ENCODE assay signal across 1 cellular context in the genomic region with DNA sequence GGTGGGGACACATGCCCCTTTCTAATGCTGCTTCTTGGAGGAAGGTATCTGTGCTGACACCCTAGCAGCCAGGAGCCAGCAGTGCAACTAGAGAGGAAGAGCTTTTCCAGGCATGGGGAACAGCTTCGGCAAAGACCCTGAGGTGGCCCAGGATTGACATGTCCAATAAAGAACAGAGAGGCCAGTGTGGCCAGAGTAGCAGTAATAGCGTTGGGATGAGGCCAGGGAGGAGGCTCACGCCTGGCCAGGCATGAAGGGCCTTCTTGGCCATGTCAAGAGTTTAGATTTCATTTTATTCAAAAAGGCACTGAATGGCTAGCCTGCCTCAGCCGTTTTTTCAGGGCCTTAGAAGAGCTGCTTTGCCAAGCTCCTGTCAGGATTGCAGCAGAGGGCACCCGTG.
TF ChIP-seq lines count a peak whose summit lies in the region.

No MANE protein-coding gene starts in this region.

TF ChIP-seq in HepG2, 621 proteins besides CTCF, POLR2A, EP300 and RAD21 (continued from another document):
- TF ChIP-seq, protein P1, sequence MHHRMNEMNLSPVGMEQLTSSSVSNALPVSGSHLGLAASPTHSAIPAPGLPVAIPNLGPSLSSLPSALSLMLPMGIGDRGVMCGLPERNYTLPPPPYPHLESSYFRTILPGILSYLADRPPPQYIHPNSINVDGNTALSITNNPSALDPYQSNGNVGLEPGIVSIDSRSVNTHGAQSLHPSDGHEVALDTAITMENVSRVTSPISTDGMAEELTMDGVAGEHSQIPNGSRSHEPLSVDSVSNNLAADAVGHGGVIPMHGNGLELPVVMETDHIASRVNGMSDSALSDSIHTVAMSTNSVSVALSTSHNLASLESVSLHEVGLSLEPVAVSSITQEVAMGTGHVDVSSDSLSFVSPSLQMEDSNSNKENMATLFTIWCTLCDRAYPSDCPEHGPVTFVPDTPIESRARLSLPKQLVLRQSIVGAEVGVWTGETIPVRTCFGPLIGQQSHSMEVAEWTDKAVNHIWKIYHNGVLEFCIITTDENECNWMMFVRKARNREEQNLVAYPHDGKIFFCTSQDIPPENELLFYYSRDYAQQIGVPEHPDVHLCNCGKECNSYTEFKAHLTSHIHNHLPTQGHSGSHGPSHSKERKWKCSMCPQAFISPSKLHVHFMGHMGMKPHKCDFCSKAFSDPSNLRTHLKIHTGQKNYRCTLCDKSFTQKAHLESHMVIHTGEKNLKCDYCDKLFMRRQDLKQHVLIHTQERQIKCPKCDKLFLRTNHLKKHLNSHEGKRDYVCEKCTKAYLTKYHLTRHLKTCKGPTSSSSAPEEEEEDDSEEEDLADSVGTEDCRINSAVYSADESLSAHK (CRISPR knock-in tag; IDR thresholded peaks at IDR 0.05; ENCODE audit: borderline replicate concordance): no peak
- TF ChIP-seq NFKB2 (CRISPR knock-in tag; IDR thresholded peaks at IDR 0.05; ENCODE audit: borderline replicate concordance) (no peak), GABPA (IDR thresholded peaks at IDR 0.05; ENCODE audit: low read depth, low read length) (no peak), GABPA (CRISPR knock-in tag; IDR thresholded peaks at IDR 0.05; ENCODE audit: low read depth) (no peak), ZKSCAN8 (CRISPR knock-in tag; IDR thresholded peaks at IDR 0.05; ENCODE audit: borderline replicate concordance) (no peak), CEBPB (IDR thresholded peaks at IDR 0.05; ENCODE audit: borderline replicate concordance, low read depth, low read length) (no peak), FOXK2 (IDR thresholded peaks at IDR 0.05) (no peak), LCORL (IDR thresholded peaks at IDR 0.05) (no peak), LCORL (CRISPR knock-in tag; IDR thresholded peaks at IDR 0.05) (no peak), NFE2L2 (IDR thresholded peaks at IDR 0.05; ENCODE audit: low read length) (no peak), PLRG1 (conservative IDR thresholded peaks at IDR 0.05) (no peak), KAT8 (CRISPR knock-in tag; IDR thresholded peaks at IDR 0.05) (no peak)
- TF ChIP-seq, protein P2, sequence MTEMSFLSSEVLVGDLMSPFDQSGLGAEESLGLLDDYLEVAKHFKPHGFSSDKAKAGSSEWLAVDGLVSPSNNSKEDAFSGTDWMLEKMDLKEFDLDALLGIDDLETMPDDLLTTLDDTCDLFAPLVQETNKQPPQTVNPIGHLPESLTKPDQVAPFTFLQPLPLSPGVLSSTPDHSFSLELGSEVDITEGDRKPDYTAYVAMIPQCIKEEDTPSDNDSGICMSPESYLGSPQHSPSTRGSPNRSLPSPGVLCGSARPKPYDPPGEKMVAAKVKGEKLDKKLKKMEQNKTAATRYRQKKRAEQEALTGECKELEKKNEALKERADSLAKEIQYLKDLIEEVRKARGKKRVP (CRISPR knock-in tag; IDR thresholded peaks at IDR 0.05): 0 out of 4 replicates have a peak, but pooled peaks of 1 of the 2 experiments have one; percentile 18
- TF ChIP-seq, protein P3, sequence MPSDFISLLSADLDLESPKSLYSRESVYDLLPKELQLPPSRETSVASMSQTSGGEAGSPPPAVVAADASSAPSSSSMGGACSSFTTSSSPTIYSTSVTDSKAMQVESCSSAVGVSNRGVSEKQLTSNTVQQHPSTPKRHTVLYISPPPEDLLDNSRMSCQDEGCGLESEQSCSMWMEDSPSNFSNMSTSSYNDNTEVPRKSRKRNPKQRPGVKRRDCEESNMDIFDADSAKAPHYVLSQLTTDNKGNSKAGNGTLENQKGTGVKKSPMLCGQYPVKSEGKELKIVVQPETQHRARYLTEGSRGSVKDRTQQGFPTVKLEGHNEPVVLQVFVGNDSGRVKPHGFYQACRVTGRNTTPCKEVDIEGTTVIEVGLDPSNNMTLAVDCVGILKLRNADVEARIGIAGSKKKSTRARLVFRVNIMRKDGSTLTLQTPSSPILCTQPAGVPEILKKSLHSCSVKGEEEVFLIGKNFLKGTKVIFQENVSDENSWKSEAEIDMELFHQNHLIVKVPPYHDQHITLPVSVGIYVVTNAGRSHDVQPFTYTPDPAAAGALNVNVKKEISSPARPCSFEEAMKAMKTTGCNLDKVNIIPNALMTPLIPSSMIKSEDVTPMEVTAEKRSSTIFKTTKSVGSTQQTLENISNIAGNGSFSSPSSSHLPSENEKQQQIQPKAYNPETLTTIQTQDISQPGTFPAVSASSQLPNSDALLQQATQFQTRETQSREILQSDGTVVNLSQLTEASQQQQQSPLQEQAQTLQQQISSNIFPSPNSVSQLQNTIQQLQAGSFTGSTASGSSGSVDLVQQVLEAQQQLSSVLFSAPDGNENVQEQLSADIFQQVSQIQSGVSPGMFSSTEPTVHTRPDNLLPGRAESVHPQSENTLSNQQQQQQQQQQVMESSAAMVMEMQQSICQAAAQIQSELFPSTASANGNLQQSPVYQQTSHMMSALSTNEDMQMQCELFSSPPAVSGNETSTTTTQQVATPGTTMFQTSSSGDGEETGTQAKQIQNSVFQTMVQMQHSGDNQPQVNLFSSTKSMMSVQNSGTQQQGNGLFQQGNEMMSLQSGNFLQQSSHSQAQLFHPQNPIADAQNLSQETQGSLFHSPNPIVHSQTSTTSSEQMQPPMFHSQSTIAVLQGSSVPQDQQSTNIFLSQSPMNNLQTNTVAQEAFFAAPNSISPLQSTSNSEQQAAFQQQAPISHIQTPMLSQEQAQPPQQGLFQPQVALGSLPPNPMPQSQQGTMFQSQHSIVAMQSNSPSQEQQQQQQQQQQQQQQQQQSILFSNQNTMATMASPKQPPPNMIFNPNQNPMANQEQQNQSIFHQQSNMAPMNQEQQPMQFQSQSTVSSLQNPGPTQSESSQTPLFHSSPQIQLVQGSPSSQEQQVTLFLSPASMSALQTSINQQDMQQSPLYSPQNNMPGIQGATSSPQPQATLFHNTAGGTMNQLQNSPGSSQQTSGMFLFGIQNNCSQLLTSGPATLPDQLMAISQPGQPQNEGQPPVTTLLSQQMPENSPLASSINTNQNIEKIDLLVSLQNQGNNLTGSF (CRISPR knock-in tag; IDR thresholded peaks at IDR 0.05): no peak
